ENCODE assay signal across 26 cellular contexts in the genomic region with DNA sequence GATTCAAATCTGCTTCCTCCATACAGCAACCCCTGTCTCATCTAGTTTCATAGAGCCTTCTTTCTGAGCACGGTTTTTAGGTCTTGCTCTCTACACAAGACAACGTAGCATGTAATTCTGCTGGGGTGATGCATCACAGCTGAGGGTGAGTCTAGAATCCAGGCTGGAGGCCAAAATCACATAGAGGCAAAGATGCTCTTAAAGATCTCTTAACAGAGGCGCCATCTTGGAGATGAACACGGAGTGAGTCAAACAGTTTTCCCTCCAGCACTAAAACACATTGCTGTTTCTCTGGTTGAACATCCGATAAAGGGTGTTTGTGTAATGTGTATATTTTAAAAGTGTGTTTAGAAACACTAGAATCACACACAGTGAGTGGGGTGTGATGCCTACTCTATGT.
"Had no signal": no experiment of that assay in that cellular context is flagged by ENCODE, and none has a peak within 500 bp of the region (broad histone marks: within the 10 kb centered on the region; RNA-seq: fewer than 3 reads in every experiment).

No MANE protein-coding gene starts in this region.

- H3K4me1 ChIP-seq: Peyer's patch had no signal

- H3K4me3 ChIP-seq: cardiac muscle cell, K562, Peyer's patch, SK-N-MC had no signal

- H3K27ac ChIP-seq: cardiac muscle cell, Peyer's patch, SK-N-MC had no signal

- DNase-seq: activated B cell treated with CpG ODN at 0.5 μM for 24 hours; activated CD4-positive, alpha-beta memory T cell treated with anti-CD3 and anti-CD28 coated beads, Interleukin-2, amount 10 ng/mL, durations not matched to agents 7 days and 5 days; activated CD4-positive, alpha-beta T cell treated with anti-CD3 and anti-CD28 coated beads, Interleukin-2, amount 50 U/mL, for 1 hour; activated gamma-delta T cell; activated naive CD4-positive, alpha-beta T cell treated with anti-CD3 and anti-CD28 coated beads for 36 hours; activated T-cell treated with anti-CD3 and anti-CD28 coated beads for 4 hours; activated T-cell treated with anti-CD3 and anti-CD28 coated beads, Interleukin-2, amount 50 U/mL, for 48 hours; amygdala; cerebellar nuclear complex; Kasumi-1; MV-4-11; NCI-H1092 treated with DMSO at 0.1 percent for 48 hours; NCI-H1417 treated with DMSO at 0.1 percent for 48 hours; NCI-H1694; NCI-H2081; NCI-H510A treated with DMSO at 0.1 percent for 48 hours; NCI-H69; NK-92 treated with Interleukin-12 subunit alpha and Interleukin-12 subunit beta, amount 100 ng/mL, for 24 hours; OCI-M1; Peyer's patch; SW 1271 had no signal

- H3K27me3 ChIP-seq: cardiac muscle cell, Peyer's patch had no signal

- ATAC-seq: activated T-helper 17 cell treated with anti-CD3 and anti-CD28 coated beads, Interleukin-2, amount 50 U/mL, for 72 hours; K562; Right ventricle myocardium inferior had no signal

- H3K36me3 ChIP-seq: cardiac muscle cell, Peyer's patch had no signal

- H3K9me3 ChIP-seq: Peyer's patch had no signal
